ENCODE assay signal across 21 cellular contexts in genomic region chr7:144830811-144831210, GRCh38. TPM values are rescaled to one million over a fixed set of nuclear protein-coding genes. Genes with fewer than 3 reads are reported as not detected.
DNase-seq lines count a peak whose midpoint lies in the region; ATAC-seq, FAIRE-seq and TF ChIP-seq lines count a peak whose summit lies in the region.
"Had no signal": no experiment of that assay in that cellular context is flagged by ENCODE, and none has a peak within 500 bp of the region (broad histone marks: within the 10 kb centered on the region; RNA-seq: fewer than 3 reads in every experiment).

No MANE protein-coding gene starts in this region.

- TF ChIP-seq RAD21 in SK-N-SH (IDR thresholded peaks at IDR 0.05; ENCODE audit: low read length), result no peak

- H3K9ac ChIP-seq in SK-N-SH, result no peak overlapping the region

- no peak for DNase-seq in activated naive CD4-positive, alpha-beta T cell treated with anti-CD3 and anti-CD28 coated beads, Interleukin-2, amount 50 U/mL, for 72 hours (ENCODE audit: low spot score in 2 of 2)
- DNase-seq in activated naive CD4-positive, alpha-beta T cell treated with Interleukin-2 at 50 U/mL for 16 hours, result no peak
- DNase-seq in SK-N-SH (no peak), choroid plexus epithelial cell (ENCODE audit: low read depth) (peak; percentile 56), urothelium cell line (ENCODE audit: low spot score) (peak; percentile 6), NCI-H128 (lab: John Stamatoyannopoulos, UW; ENCODE audit: unreplicated experiment) (no peak)
- DNase-seq in activated effector memory CD4-positive, alpha-beta T cell treated with Interleukin-2 at 50 U/mL for 16 hours, result no peak
- DNase-seq: activated B cell treated with CpG ODN at 0.5 μM for 24 hours, activated T-cell treated with anti-CD3 and anti-CD28 coated beads for 4 hours, DMS153, glutamatergic neuron, midbrain, NCI-H1436, NCI-H510A, nucleus accumbens, sigmoid colon had no signal

- TF ChIP-seq EP300 in SK-N-SH (IDR thresholded peaks at IDR 0.05; ENCODE audit: borderline replicate concordance in 1 of 2, low read depth in 1 of 2, low read length in 1 of 2), result peak in 1 of 2 experiments; percentile 20; a peak in 1 of 4 replicates

- TF ChIP-seq CTCF in SK-N-SH (IDR thresholded peaks at IDR 0.05) (no peak), choroid plexus epithelial cell (conservative IDR thresholded peaks at IDR 0.05; ENCODE audit: low read depth, low read length) (no peak)

- H3K9me2 ChIP-seq in SK-N-SH, result no peaks in the 10 kb centered on the region

- no peaks in the 10 kb centered on the region for H3K36me3 ChIP-seq in SK-N-SH (replicated peaks in 1 of 2; ENCODE audit: control insufficient read depth in 1 of 2, insufficient read depth in 2 of 2, low read length in 1 of 2)
- H3K36me3 ChIP-seq: sigmoid colon had no signal

- H3F3A ChIP-seq in SK-N-SH (replicated peaks; ENCODE audit: insufficient read depth), result peaks cover 22% of the 10 kb centered on the region

- no peaks in the 10 kb centered on the region for H3K9me3 ChIP-seq in SK-N-SH
- H3K9me3 ChIP-seq: sigmoid colon had no signal

- no peaks in the 10 kb centered on the region for H3K27me3 ChIP-seq in SK-N-SH (ENCODE audit: insufficient read depth)
- H3K27me3 ChIP-seq: sigmoid colon had no signal

- H3K4me1 ChIP-seq in SK-N-SH (ENCODE audit: control insufficient read depth in 1 of 2, insufficient read depth in 2 of 2, low read depth in 1 of 2, low read length in 1 of 2), result peaks cover 8 to 12% of the 10 kb centered on the region in 2 experiments; a peak in 3 of 4 replicates

- no peak overlapping the region; the same call in 1 of the 2 replicates for H3K4me2 ChIP-seq in SK-N-SH

- H3K4me3 ChIP-seq in SK-N-SH (ENCODE audit: low read depth in 2 of 2, low read length in 1 of 2), result no peak overlapping the region
- no peak overlapping the region for H3K4me3 ChIP-seq in choroid plexus epithelial cell (ENCODE audit: low read depth, low read length)
- H3K4me3 ChIP-seq: sigmoid colon had no signal

- no peaks in the 10 kb centered on the region for H3K79me2 ChIP-seq in SK-N-SH (ENCODE audit: insufficient read depth)

- FAIRE-seq in urothelium cell line (lab: Jason Lieb, UNC), result no peak
- FAIRE-seq: endometrium, H1, keratinocyte had no signal

- H2AFZ ChIP-seq in SK-N-SH (ENCODE audit: low read depth), result peak overlapping the region; percentile 2; the same call in 1 of the 2 replicates

- ATAC-seq in activated naive CD4-positive, alpha-beta T cell treated with anti-CD3 and anti-CD28 coated beads, Interleukin-2, amount 50 U/mL, for 72 hours, result no peak
- ATAC-seq in HG03432 (IDR thresholded peaks at IDR 0.05; ENCODE audit: unreplicated experiment), result no peak

- no peaks in the 10 kb centered on the region for H4K20me1 ChIP-seq in SK-N-SH (ENCODE audit: insufficient read depth)

- CTCF ChIA-PET in SK-N-SH (lab: Yijun Ruan, JAX), result no interaction called here

- POLR2A ChIA-PET in SK-N-SH (lab: Yijun Ruan, JAX), result no interaction called here

- peaks cover 0 to 4% of the 10 kb centered on the region in 2 donors for H3K9me3 Mint-ChIP-seq in activated naive CD4-positive, alpha-beta T cell treated with anti-CD3 and anti-CD28 coated beads, Interleukin-2, amount 50 U/mL, for 72 hours
- H3K9me3 Mint-ChIP-seq: activated B cell treated with CpG ODN at 0.5 μM for 24 hours had no signal

- H3K36me3 Mint-ChIP-seq in activated naive CD4-positive, alpha-beta T cell treated with anti-CD3 and anti-CD28 coated beads, Interleukin-2, amount 50 U/mL, for 72 hours, result peaks cover 5 to 36% of the 10 kb centered on the region in 2 donors

- peak overlapping the region in 1 of 2 experiments; percentile 6; a peak in 1 of 4 replicates for H3K27ac ChIP-seq in SK-N-SH (ENCODE audit: low read depth in 2 of 2, low read length in 1 of 2)
- H3K27ac ChIP-seq: sigmoid colon had no signal

- peak overlapping the region; percentile 19 to 57 for H3K27ac Mint-ChIP-seq in activated naive CD4-positive, alpha-beta T cell treated with anti-CD3 and anti-CD28 coated beads, Interleukin-2, amount 50 U/mL, for 72 hours
- H3K27ac Mint-ChIP-seq: activated B cell treated with CpG ODN at 0.5 μM for 24 hours, IgD-negative memory B cell had no signal

- WGBS in SK-N-SH (ENCODE audit: low lambda C conversion rate), result 41% methylated on average over 5 of the region's 5 CpGs

TF ChIP-seq in SK-N-SH, 30 proteins besides CTCF, POLR2A, EP300 and RAD21:
- no peak for TF ChIP-seq TEAD4 (IDR thresholded peaks at IDR 0.05; ENCODE audit: borderline replicate concordance, insufficient read depth)
- TF ChIP-seq RXRA (IDR thresholded peaks at IDR 0.05; ENCODE audit: borderline replicate concordance, low read depth), result no peak
- no peak for TF ChIP-seq USF2 (IDR thresholded peaks at IDR 0.05; ENCODE audit: borderline replicate concordance, low read depth, low read length)
- no peak for TF ChIP-seq SMC3 (IDR thresholded peaks at IDR 0.05; ENCODE audit: low read depth, low read length)
- no peak for TF ChIP-seq MEF2A (IDR thresholded peaks at IDR 0.05; ENCODE audit: borderline replicate concordance, low read depth)
- TF ChIP-seq GABPA (IDR thresholded peaks at IDR 0.05; ENCODE audit: low read depth), result no peak
- TF ChIP-seq RFX5 (IDR thresholded peaks at IDR 0.05; ENCODE audit: low read length), result no peak
- peak; percentile 52; the same call in 1 of the 2 replicates for TF ChIP-seq TCF12 (IDR thresholded peaks at IDR 0.05)
- TF ChIP-seq ZBTB33 (IDR thresholded peaks at IDR 0.05; ENCODE audit: borderline replicate concordance, low read depth), result no peak
- TF ChIP-seq JUND (IDR thresholded peaks at IDR 0.05), result peak; percentile 81
- 0 out of 2 replicates have a peak, but pooled peaks have one; percentile 48 for TF ChIP-seq SIN3A (IDR thresholded peaks at IDR 0.05; ENCODE audit: borderline replicate concordance, low read depth, low read length)
- no peak for TF ChIP-seq EZH2phosphoT487 (IDR thresholded peaks at IDR 0.05; ENCODE audit: borderline replicate concordance, low read depth)
- no peak for TF ChIP-seq IRF3 (IDR thresholded peaks at IDR 0.05; ENCODE audit: low read depth, low read length)
- TF ChIP-seq TAF1 (IDR thresholded peaks at IDR 0.05; ENCODE audit: borderline replicate concordance, low read depth, low read length), result no peak
- no peak for TF ChIP-seq FOXJ3 (CRISPR knock-in tag; IDR thresholded peaks at IDR 0.05)
- TF ChIP-seq PBX3 (IDR thresholded peaks at IDR 0.05), result peak; percentile 92
- TF ChIP-seq MAX (IDR thresholded peaks at IDR 0.05; ENCODE audit: low read depth), result peak; percentile 14; the same call in 1 of the 2 replicates
- peak; percentile 87 for TF ChIP-seq FOSL2 (IDR thresholded peaks at IDR 0.05; ENCODE audit: borderline replicate concordance, low read depth)

RNA-seq across cellular contexts. Expression of gene TPK1, which starts 5.0 kb away (rescaled TPM):
- total RNA-seq in activated naive CD4-positive, alpha-beta T cell treated with anti-CD3 and anti-CD28 coated beads, Interleukin-2, amount 50 U/mL, for 72 hours, result 10 to 100 TPM; 20.8 to 23.1 TPM
- polyA plus RNA-seq in SK-N-SH (2012; rRNA removed), result 3.0 and 3.3 TPM in 2 replicates
- 3.1 and 4.4 TPM in 2 replicates for polyA plus RNA-seq in SK-N-SH (2012; cell fraction: cytosol; rRNA removed)
- 3.0 TPM in 2 replicates for polyA plus RNA-seq in SK-N-SH (2012; cell fraction: nucleus; rRNA removed)

Comparison
In these comparisons a context has a peak if more than half of its experiments do, and no peak if none do; other contexts are left out.
1. DNase-seq: peak in choroid plexus epithelial cell (single experiment) and urothelium cell line (single experiment); none in activated naive CD4-positive, alpha-beta T cell treated with anti-CD3 and anti-CD28 coated beads, Interleukin-2, amount 50 U/mL, for 72 hours (0 of 2), activated naive CD4-positive, alpha-beta T cell treated with Interleukin-2 at 50 U/mL for 16 hours (single experiment), SK-N-SH (single experiment), activated effector memory CD4-positive, alpha-beta T cell treated with Interleukin-2 at 50 U/mL for 16 hours (single experiment) and NCI-H128 (single experiment).